ENCODE assay signal across 9 cellular contexts in genomic region chr1:151175910-151176309, GRCh38. TPM values are rescaled to one million over a fixed set of nuclear protein-coding genes. Genes with fewer than 3 reads are reported as not detected.
DNase-seq lines count a peak whose midpoint lies in the region; TF ChIP-seq lines count a peak whose summit lies in the region.
"Had no signal": no experiment of that assay in that cellular context is flagged by ENCODE, and none has a peak within 500 bp of the region (broad histone marks: within the 10 kb centered on the region; RNA-seq: fewer than 3 reads in every experiment).

TMOD4 (minus strand) TSS chr1:151175981; CDS start chr1:151174875, 1,106 bp downstream.

- TF ChIP-seq CTCF in dorsolateral prefrontal cortex (IDR thresholded peaks at IDR 0.05 in 54 of 56, conservative IDR thresholded peaks at IDR 0.05 in 2 of 56; ENCODE audit: low read depth in 1 of 56, partially characterized antibody in 56 of 56) (peak in 50 of 56 donors; percentile 4 to 69 (median 40)), neural crest cell (conservative IDR thresholded peaks at IDR 0.05) (peak; percentile 58), prostate gland (IDR thresholded peaks at IDR 0.05) (peak in 2 of 4 experiments; percentile 10 to 30)

- no peaks in the 10 kb centered on the region for H3K9me3 Mint-ChIP-seq in neural crest cell

- peak within 1 kb of the TSS in 31 of 59 donors; percentile 0 to 46 (median 27) for H3K4me3 ChIP-seq in dorsolateral prefrontal cortex
- no peak within 1 kb of the TSS for H3K4me3 ChIP-seq in prostate gland

- peak within 1 kb of the TSS in 58 of 59 donors; percentile 52 to 93 (median 81) for H3K27ac ChIP-seq in dorsolateral prefrontal cortex
- no peak within 1 kb of the TSS for H3K27ac ChIP-seq in prostate gland
- H3K27ac ChIP-seq: parathyroid adenoma had no signal

- DNase-seq in ELR (ENCODE audit: low read depth) (peak; percentile 40), NCI-H69 (lab: John Stamatoyannopoulos, UW) (peak; percentile 28), dorsolateral prefrontal cortex (no peak), neural crest cell (ENCODE audit: low read depth, low spot score) (no peak), NCI-H774 (lab: John Stamatoyannopoulos, UW) (no peak), HuH-7 (ENCODE audit: low spot score) (no peak), prostate gland (ENCODE audit: low spot score) (no peak)
- no peak for DNase-seq in stimulated activated CD4-positive, alpha-beta T cell treated with anti-CD3 and anti-CD28 coated beads, Interleukin-2, amount 100 ng/mL, for 48 hours

- H3K27me3 ChIP-seq in dorsolateral prefrontal cortex (no peaks in the 10 kb centered on the region), prostate gland (replicated peaks; ENCODE audit: insufficient read depth) (no peaks in the 10 kb centered on the region)

- intact Hi-C loops in dorsolateral prefrontal cortex (cut with DNase I) (loop anchor here in 1 of 2 donors (10.0 kb wide), 1 partner anchor 439 kb away; the partner anchor contains the start of gene SNX27), prostate gland (cut with DNase I) (no loop called here)

- peaks cover 0 to 10% of the 10 kb centered on the region in 2 donors for H3K36me3 ChIP-seq in prostate gland

- no peak within 1 kb of the TSS for H3K27ac Mint-ChIP-seq in neural crest cell (ENCODE audit: unreplicated experiment)

- no peak for TF ChIP-seq POLR2A in prostate gland (IDR thresholded peaks at IDR 0.05)

- H3K4me1 ChIP-seq in prostate gland (replicated peaks) = no peaks in the 10 kb centered on the region
- H3K4me1 ChIP-seq: parathyroid adenoma had no signal

- 31% methylated on average over 3 of the region's 3 CpGs for WGBS in prostate gland

- H3K36me3 Mint-ChIP-seq in neural crest cell (ENCODE audit: low read depth) = peaks cover 16% of the 10 kb centered on the region

- H3K4me3 Mint-ChIP-seq in neural crest cell = peak within 1 kb of the TSS; percentile 13

- no peaks in the 10 kb centered on the region for H3K4me1 Mint-ChIP-seq in neural crest cell

- no peaks in the 10 kb centered on the region for H3K9me3 ChIP-seq in prostate gland

- no peaks in the 10 kb centered on the region for H3K27me3 Mint-ChIP-seq in neural crest cell (ENCODE audit: low read depth)

RNA-seq across cellular contexts. Expression of gene TMOD4, which starts in this region (rescaled TPM):
- total RNA-seq in dorsolateral prefrontal cortex (1 to 10 TPM in 27 of 120 experiments, under 1 TPM in 7, not detected in 86; 0.60 to 2.8 (median 1.3) TPM), neural crest cell (1.6 and 2.7 TPM in 2 replicates), prostate gland (1 to 10 TPM in 1 of 2 donors, not detected in 1; 1.7 TPM)

Comparison
In these comparisons a context has a peak if more than half of its experiments do, and no peak if none do; other contexts are left out.
1. DNase-seq: peak in ELR (single experiment) and NCI-H69 (single experiment); none in dorsolateral prefrontal cortex (0 of 10), neural crest cell (single experiment), NCI-H774 (single experiment), stimulated activated CD4-positive, alpha-beta T cell treated with anti-CD3 and anti-CD28 coated beads, Interleukin-2, amount 100 ng/mL, for 48 hours (0 of 2), HuH-7 (single experiment) and prostate gland (single experiment).
2. H3K27ac ChIP-seq: peak in dorsolateral prefrontal cortex (58 of 59); none in prostate gland (0 of 2).
3. H3K4me3 ChIP-seq: peak in dorsolateral prefrontal cortex (31 of 59); none in prostate gland (0 of 2).